8 cellular contexts compared by ENCODE assay signal in genomic region chr3:197664423-197665141, GRCh38.
DNase-seq lines count a peak whose midpoint lies in the region; ATAC-seq and TF ChIP-seq lines count a peak whose summit lies in the region.
"Not testable (repeated sequence)": the region's sequence is repeated elsewhere in the genome, so short reads cannot be mapped to it uniquely, and the experiment has no call there.

No MANE protein-coding gene starts in this region.

- not testable (repeated sequence) for H3K4me3 Mint-ChIP-seq in GM23338
- 0 out of 2 replicates have a peak overlapping the region, but pooled peaks have one; percentile 31 for H3K4me3 Mint-ChIP-seq in WTC11

- not testable (repeated sequence) for H3K27me3 ChIP-seq in GM23338 (ENCODE audit: insufficient read depth); psoas muscle (ENCODE audit: insufficient read depth in 3 of 3, low read length in 2 of 3); upper lobe of right lung

- H3F3A ChIP-seq in GM23338 (replicated peaks; ENCODE audit: low read depth), result not testable (repeated sequence)

- in situ Hi-C loops in astrocyte of the cerebellum (cut with HindIII; ENCODE audit: low sequenced_read_pairs), result not testable (repeated sequence)

- ATAC-seq in GM18511 (IDR thresholded peaks at IDR 0.05; ENCODE audit: unreplicated experiment), result peak; percentile 72
- peak; percentile 47 for ATAC-seq in GM23338
- ATAC-seq in HG03432 (IDR thresholded peaks at IDR 0.05; ENCODE audit: unreplicated experiment), result peak; percentile 61
- peak; percentile 62 for ATAC-seq in WTC11
- ATAC-seq in left cardiac atrium, result peak; percentile 44 to 70
- peak; percentile 39 to 79 (median 50) for ATAC-seq in psoas muscle
- peak; percentile 58 for ATAC-seq in upper lobe of right lung

- 1 to 4% (median 3%) methylated on average over 17 to 26 of the region's 29 CpGs for WGBS in psoas muscle, 3 donors

- not testable (repeated sequence) for H3K27ac Mint-ChIP-seq in GM23338, WTC11

- TF ChIP-seq CTCF in GM23338 (conservative IDR thresholded peaks at IDR 0.05; ENCODE audit: low read depth in 2 of 2); WTC11 (IDR thresholded peaks at IDR 0.05); astrocyte of the cerebellum (IDR thresholded peaks at IDR 0.05; ENCODE audit: low read depth, low read length, missing control alignments); psoas muscle (IDR thresholded peaks at IDR 0.05); upper lobe of right lung (IDR thresholded peaks at IDR 0.05): not testable (repeated sequence)

- not testable (repeated sequence) for H3K9me2 ChIP-seq in GM23338 (ENCODE audit: insufficient read depth)

- H3K4me1 Mint-ChIP-seq in GM23338, result peaks cover 12% of the 10 kb centered on the region
- not testable (repeated sequence) for H3K4me1 Mint-ChIP-seq in WTC11

- not testable (repeated sequence) for H3K27ac ChIP-seq in GM23338 (ENCODE audit: low read depth); psoas muscle; upper lobe of right lung

- not testable (repeated sequence) for DNase-seq in GM23338 (ENCODE audit: low spot score); WTC11 (ENCODE audit: low spot score); astrocyte of the cerebellum (ENCODE audit: low read depth); left cardiac atrium; psoas muscle; upper lobe of right lung

- not testable (repeated sequence) for H3K9me3 Mint-ChIP-seq in GM23338, WTC11

- H3K9me3 ChIP-seq in psoas muscle, upper lobe of right lung: not testable (repeated sequence)

- H3K36me3 ChIP-seq in GM23338 (ENCODE audit: insufficient read depth); psoas muscle (ENCODE audit: insufficient read depth in 1 of 2, low read depth in 1 of 2); upper lobe of right lung: not testable (repeated sequence)

- POLR2A ChIA-PET in WTC11 (lab: Charles Lee), result not testable (repeated sequence)

- H2AFZ ChIP-seq in GM23338, result not testable (repeated sequence)

- H3K4me3 ChIP-seq in GM23338, result not testable (repeated sequence)
- H3K4me3 ChIP-seq in astrocyte of the cerebellum (ENCODE audit: low read depth, low read length), result peak overlapping the region; percentile 26
- peak overlapping the region; percentile 58 for H3K4me3 ChIP-seq in psoas muscle
- H3K4me3 ChIP-seq in upper lobe of right lung, result peak overlapping the region; percentile 29

- H3K4me2 ChIP-seq in GM23338, result not testable (repeated sequence)

- H3K4me1 ChIP-seq in GM23338 (ENCODE audit: insufficient read depth); psoas muscle; upper lobe of right lung: not testable (repeated sequence)

- not testable (repeated sequence) for H4K20me1 ChIP-seq in GM23338 (replicated peaks; ENCODE audit: insufficient read depth)

- intact Hi-C loops in left cardiac atrium (cut with DNase I); psoas muscle (cut with DNase I); upper lobe of right lung (cut with DNase I): not testable (repeated sequence)

- CTCF ChIA-PET in WTC11 (lab: Charles Lee), result not testable (repeated sequence)

- H3K27me3 Mint-ChIP-seq in GM23338 (ENCODE audit: insufficient read depth, low read depth, poor library complexity); WTC11 (ENCODE audit: low read depth): not testable (repeated sequence)

- H3K36me3 Mint-ChIP-seq in GM23338 (ENCODE audit: low read depth); WTC11: not testable (repeated sequence)

- H3K79me2 ChIP-seq in GM23338 (replicated peaks; ENCODE audit: insufficient read depth), result not testable (repeated sequence)
